ENCODE assay signal across 18 cellular contexts in the genomic region with DNA sequence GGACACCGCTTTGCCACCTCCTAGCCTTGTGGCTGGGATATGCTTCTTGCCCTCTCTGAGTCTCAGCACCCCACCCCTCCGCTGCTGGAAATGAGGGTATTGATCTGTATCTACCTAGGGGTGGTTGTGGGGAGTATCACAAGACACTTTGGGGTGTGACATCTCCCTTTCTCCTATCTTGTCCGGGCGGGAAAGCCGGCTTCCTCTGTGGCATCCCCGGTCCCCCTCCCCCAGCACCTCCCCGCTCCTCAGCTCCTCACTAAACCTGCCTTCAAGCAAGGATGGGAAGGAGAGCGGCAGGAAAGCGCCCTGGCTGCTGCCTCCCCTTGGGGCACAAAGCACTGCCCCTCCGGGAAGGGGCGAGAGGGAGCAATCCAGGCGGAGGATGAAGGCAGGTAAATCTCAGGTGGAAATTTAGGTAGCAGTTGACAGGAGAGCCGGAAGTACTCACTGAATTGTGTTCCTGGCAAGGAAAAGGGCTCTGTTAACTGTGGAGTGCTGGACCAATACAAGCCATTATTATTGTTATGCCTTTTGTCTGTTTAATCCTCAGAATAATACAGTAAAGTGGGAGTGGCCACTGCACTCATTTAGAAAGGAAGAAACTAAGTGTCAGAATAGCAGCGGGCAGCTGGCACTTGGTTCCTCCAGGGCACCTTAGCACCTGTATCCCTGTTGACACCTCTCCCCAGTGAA. TPM values are rescaled to one million over a fixed set of nuclear protein-coding genes. Genes with fewer than 3 reads are reported as not detected.
A peak's percentile ranks its signal among the peaks of the same experiment; 100 is the strongest.
DNase-seq lines count a peak whose midpoint lies in the region; ATAC-seq and TF ChIP-seq lines count a peak whose summit lies in the region.
"Had no signal": no experiment of that assay in that cellular context is flagged by ENCODE, and none has a peak within 500 bp of the region (broad histone marks: within the 10 kb centered on the region; RNA-seq: fewer than 3 reads in every experiment).

No MANE protein-coding gene starts in this region.

- H3K4me3 ChIP-seq in H7 (ENCODE audit: insufficient read depth, low read depth, low read length) (no peak overlapping the region), WERI-Rb-1 (ENCODE audit: low read depth, low read length) (no peak overlapping the region), mesendoderm (ENCODE audit: low read length) (no peak overlapping the region)
- H3K4me3 ChIP-seq: cardiac muscle cell, gastroesophageal sphincter, uterus had no signal

- DNase-seq in NCI-H1092 treated with DMSO at 0.1 percent for 48 hours (lab: John Stamatoyannopoulos, UW) = peak; percentile 9
- no peak for DNase-seq in NCI-H1092 (lab: John Stamatoyannopoulos, UW)
- peak; percentile 79 for DNase-seq in H7
- peak; percentile 37 for DNase-seq in WERI-Rb-1
- no peak for DNase-seq in mesendoderm
- DNase-seq in substantia nigra (lab: John Stamatoyannopoulos, UW) = no peak
- DNase-seq: 8988T; activated CD8-positive, alpha-beta T cell treated with anti-CD3 and anti-CD28 coated beads, Interleukin-2, amount 10 ng/mL, durations not matched to agents 7 days and 5 days; CD4-positive, CD25-positive, alpha-beta regulatory T cell; nucleus accumbens; SIG-M5; T1000 had no signal

- peaks cover 8% of the 10 kb centered on the region for H3K4me1 ChIP-seq in mesendoderm (ENCODE audit: control insufficient read depth, low read depth, low read length)
- H3K4me1 ChIP-seq: gastroesophageal sphincter, uterus had no signal

- H3K23ac ChIP-seq in mesendoderm (ENCODE audit: low read length) = no peak overlapping the region

- TF ChIP-seq CTCF in WERI-Rb-1 (IDR thresholded peaks at IDR 0.05; ENCODE audit: low read depth, low read length) = no peak

- H4K8ac ChIP-seq in mesendoderm (ENCODE audit: low read depth, low read length) = no peak overlapping the region

- no peak overlapping the region for H2AK5ac ChIP-seq in mesendoderm (ENCODE audit: low read length)

- H3K18ac ChIP-seq in mesendoderm (ENCODE audit: low read length) = no peak overlapping the region

- H3K36me3 ChIP-seq in H7 (replicated peaks; ENCODE audit: control insufficient read depth, insufficient read depth, low read length) (no peaks in the 10 kb centered on the region), WERI-Rb-1 (no peaks in the 10 kb centered on the region), mesendoderm (ENCODE audit: control insufficient read depth, insufficient read depth, low read length) (no peaks in the 10 kb centered on the region)
- H3K36me3 ChIP-seq: cardiac muscle cell, gastroesophageal sphincter, uterus had no signal

- H3K9me3 ChIP-seq in WERI-Rb-1 (ENCODE audit: severe bottlenecking) = no peaks in the 10 kb centered on the region
- H3K9me3 ChIP-seq: gastroesophageal sphincter, uterus had no signal

- no peaks in the 10 kb centered on the region for H3K79me2 ChIP-seq in mesendoderm (ENCODE audit: control insufficient read depth, insufficient read depth, low read length)

- no peak overlapping the region for H2BK120ac ChIP-seq in mesendoderm (ENCODE audit: low read depth, low read length)

- ATAC-seq in HG02642 (IDR thresholded peaks at IDR 0.05; ENCODE audit: poor library complexity, unreplicated experiment) (no peak), HG02840 (IDR thresholded peaks at IDR 0.05; ENCODE audit: low FRiP score, unreplicated experiment) (no peak)
- ATAC-seq: activated CD8-positive, alpha-beta T cell treated with anti-CD3 and anti-CD28 coated beads, Interleukin-2, amount 10 ng/mL, durations not matched to agents 7 days and 5 days; gastroesophageal sphincter; stimulated activated memory B cell treated with anti-CD40 and anti-IgM and Interleukin-4, amounts not matched to agents 10 μg/mL and 1 μg/mL and 100 μg/mL, for 72 hours had no signal

- H3K27me3 ChIP-seq in H7 (ENCODE audit: control insufficient read depth, insufficient read depth, low read length) (peaks cover 2% of the 10 kb centered on the region), WERI-Rb-1 (ENCODE audit: insufficient read depth, low read depth, severe bottlenecking) (no peaks in the 10 kb centered on the region), mesendoderm (ENCODE audit: insufficient read depth, low read length, poor library complexity) (no peaks in the 10 kb centered on the region)
- H3K27me3 ChIP-seq: uterus had no signal

- H3K9ac ChIP-seq in mesendoderm (ENCODE audit: low read length) = no peak overlapping the region

- no peak overlapping the region for H4K5ac ChIP-seq in mesendoderm (ENCODE audit: low read length)

- H3K4ac ChIP-seq in mesendoderm (ENCODE audit: low read depth, low read length) = no peak overlapping the region

- H3K27ac ChIP-seq in WERI-Rb-1 (peak overlapping the region; percentile 98), mesendoderm (ENCODE audit: low read depth, low read length) (no peak overlapping the region), substantia nigra (ENCODE audit: low read depth, low read length, poor library complexity, severe bottlenecking) (no peak overlapping the region)
- H3K27ac ChIP-seq: cardiac muscle cell, gastroesophageal sphincter, uterus had no signal

- H3K79me1 ChIP-seq in mesendoderm (ENCODE audit: low read length) = no peaks in the 10 kb centered on the region

- H3K4me2 ChIP-seq in mesendoderm (ENCODE audit: low read length) = no peak overlapping the region

- peak overlapping the region; percentile 57 for H3K56ac ChIP-seq in mesendoderm (ENCODE audit: low read length)

- no peak overlapping the region for H2BK5ac ChIP-seq in mesendoderm (ENCODE audit: low read length)

- WGBS in mesendoderm (ENCODE audit: extremely low coverage, insufficient coverage, low lambda C conversion rate) = no CpG with 5 or more reads among the region's 14 CpGs

- H2BK15ac ChIP-seq in mesendoderm (replicated peaks; ENCODE audit: low read depth) = no peak overlapping the region

RNA-seq across cellular contexts. Expression of gene LRP8, which starts 49.0 kb away (rescaled TPM):
- 144 and 157 TPM in 2 replicates for total RNA-seq in H7 (2014; rRNA removed; shearing (Covaris generic))
- 54.5 TPM for polyA plus RNA-seq in mesendoderm (2013, experiment 1 of 2)
- 55.5 TPM for polyA plus RNA-seq in mesendoderm (2013, experiment 2 of 2)

Comparison
In these comparisons a context has a peak if more than half of its experiments do, and no peak if none do; other contexts are left out.
1. DNase-seq: peak in NCI-H1092 treated with DMSO at 0.1 percent for 48 hours (single experiment), H7 (single experiment) and WERI-Rb-1 (single experiment); none in NCI-H1092 (single experiment), mesendoderm (single experiment) and substantia nigra (0 of 49).